21 cellular contexts compared by ENCODE assay signal in the genomic region with DNA sequence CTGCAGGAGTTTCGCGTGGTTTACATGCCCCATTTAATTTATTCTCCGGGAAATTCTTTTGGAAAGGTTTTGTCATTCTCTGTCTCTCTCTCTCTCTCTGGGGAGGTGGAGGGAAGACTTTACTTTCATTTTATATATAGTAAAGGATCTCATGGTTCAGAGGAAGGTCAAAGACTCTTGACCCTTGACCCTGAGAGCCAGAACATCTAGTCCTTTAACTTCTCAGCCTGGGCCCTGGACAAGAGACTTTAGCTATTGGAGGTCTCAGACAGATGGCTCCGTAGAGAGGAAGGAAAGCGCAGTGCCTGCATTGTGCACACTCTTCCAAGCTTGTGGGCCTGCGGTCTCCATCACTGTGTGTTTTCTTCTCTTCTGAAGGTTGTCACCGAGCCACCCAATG. TPM values are rescaled to one million over a fixed set of nuclear protein-coding genes. Genes with fewer than 3 reads are reported as not detected.
DNase-seq lines count a peak whose midpoint lies in the region; ATAC-seq and TF ChIP-seq lines count a peak whose summit lies in the region.
"Had no signal": no experiment of that assay in that cellular context is flagged by ENCODE, and none has a peak within 500 bp of the region (broad histone marks: within the 10 kb centered on the region; RNA-seq: fewer than 3 reads in every experiment).

No MANE protein-coding gene starts in this region.

- TF ChIP-seq CTCF in liver (IDR thresholded peaks at IDR 0.05; ENCODE audit: low read depth, low read length, missing input control) (no peak), right lobe of liver (IDR thresholded peaks at IDR 0.05) (no peak), MM.1S (IDR thresholded peaks at IDR 0.05; ENCODE audit: low read length) (no peak), parathyroid adenoma (IDR thresholded peaks at IDR 0.05) (no peak)
- no peak for TF ChIP-seq CTCF in CD4-positive, alpha-beta T cell (IDR thresholded peaks at IDR 0.05)

- ATAC-seq in Right ventricle myocardium inferior = peak; percentile 39
- ATAC-seq in left cardiac atrium = no peak
- ATAC-seq in right lobe of liver = no peak
- no peak for ATAC-seq in CD4-positive, alpha-beta T cell (ENCODE audit: poor library complexity)

- intact Hi-C loops in Right ventricle myocardium inferior (cut with DNase I) = no loop called here
- intact Hi-C loops in left cardiac atrium (cut with DNase I) = no loop called here
- intact Hi-C loops in right lobe of liver (cut with DNase I) = no loop called here
- intact Hi-C loops in CD4-positive, alpha-beta T cell (cut with DNase I, micrococcal nuclease) = no loop called here

- no peak for TF ChIP-seq POLR2A in right lobe of liver (IDR thresholded peaks at IDR 0.05)

- no peaks in the 10 kb centered on the region for H3K9me2 ChIP-seq in MM.1S (replicated peaks; ENCODE audit: insufficient read depth, low read length)

- WGBS in liver = 84% methylated on average over 7 of the region's 7 CpGs
- 91% methylated on average over 7 of the region's 7 CpGs for WGBS in right lobe of liver (ENCODE audit: insufficient coverage, low coverage, low lambda C conversion rate, missing lambda C conversion rate)

- peaks cover 18% of the 10 kb centered on the region for H3K4me1 Mint-ChIP-seq in CD4-positive, alpha-beta T cell (ENCODE audit: low read depth)

- H3K27me3 Mint-ChIP-seq in CD4-positive, alpha-beta T cell = no peaks in the 10 kb centered on the region

- H3K27me3 ChIP-seq in liver (ENCODE audit: control insufficient read depth in 4 of 4, insufficient read depth in 4 of 4, low read length in 3 of 4) (no peaks in the 10 kb centered on the region), right lobe of liver (no peaks in the 10 kb centered on the region), MM.1S (replicated peaks; ENCODE audit: insufficient read depth, low read length) (no peaks in the 10 kb centered on the region), parathyroid adenoma (ENCODE audit: control insufficient read depth, insufficient read depth, low read length) (no peaks in the 10 kb centered on the region)
- no peaks in the 10 kb centered on the region for H3K27me3 ChIP-seq in CD4-positive, alpha-beta T cell (ENCODE audit: control insufficient read depth, insufficient read depth, low read length)
- H3K27me3 ChIP-seq: BE2C had no signal

- no peak overlapping the region for H2AFZ ChIP-seq in MM.1S (ENCODE audit: low read length)
- no peak overlapping the region for H2AFZ ChIP-seq in parathyroid adenoma

- H4K20me1 ChIP-seq in MM.1S (ENCODE audit: insufficient read depth, low read length) = no peaks in the 10 kb centered on the region

- H3K9ac ChIP-seq in liver (ENCODE audit: low read depth in 1 of 2, low read length in 2 of 2) (no peak overlapping the region), MM.1S (ENCODE audit: low read length) (no peak overlapping the region), parathyroid adenoma (no peak overlapping the region)

- H3K4me3 ChIP-seq in liver (ENCODE audit: low read depth in 1 of 3, low read length in 3 of 3) (no peak overlapping the region), right lobe of liver (no peak overlapping the region), MM.1S (ENCODE audit: low read length) (peak overlapping the region; percentile 22; the same call in 1 of the 2 replicates), parathyroid adenoma (ENCODE audit: low read depth, low read length) (no peak overlapping the region)
- H3K4me3 ChIP-seq: A549, HAP-1 had no signal

- no peak overlapping the region for H3K4me3 Mint-ChIP-seq in CD4-positive, alpha-beta T cell
- H3K4me3 Mint-ChIP-seq: CD4-positive, CD25-positive, alpha-beta regulatory T cell; CD8-positive, alpha-beta memory T cell; HFFc6 had no signal

- H3K9me3 ChIP-seq in liver (ENCODE audit: control insufficient read depth in 4 of 4, low read length in 3 of 4) (no peaks in the 10 kb centered on the region), right lobe of liver (no peaks in the 10 kb centered on the region), MM.1S (replicated peaks; ENCODE audit: insufficient read depth, low read length) (no peaks in the 10 kb centered on the region), parathyroid adenoma (ENCODE audit: control insufficient read depth, low read length) (no peaks in the 10 kb centered on the region)
- H3K9me3 ChIP-seq in CD4-positive, alpha-beta T cell (ENCODE audit: control insufficient read depth, low read length) = no peaks in the 10 kb centered on the region
- H3K9me3 ChIP-seq: A549, BE2C, HAP-1 had no signal

- H3K27ac ChIP-seq in liver (ENCODE audit: low read depth in 1 of 2, low read length in 2 of 2) (no peak overlapping the region), right lobe of liver (no peak overlapping the region), MM.1S (ENCODE audit: low read length) (peak overlapping the region; percentile 18; the same call in 1 of the 2 replicates), parathyroid adenoma (no peak overlapping the region)
- H3K27ac ChIP-seq in CD4-positive, alpha-beta T cell (ENCODE audit: low read depth, low read length) = no peak overlapping the region
- H3K27ac ChIP-seq: A549, C4-2B had no signal

- CTCF ChIA-PET in CD4-positive, alpha-beta T cell (lab: Charles Lee) = no interaction called here

- no peak overlapping the region for H3K27ac Mint-ChIP-seq in CD4-positive, alpha-beta T cell
- H3K27ac Mint-ChIP-seq: CD4-positive, CD25-positive, alpha-beta regulatory T cell; HFFc6 had no signal

- H3F3A ChIP-seq in MM.1S (ENCODE audit: insufficient read depth, low read length) = peaks cover 13% of the 10 kb centered on the region

- no peaks in the 10 kb centered on the region for H3K9me3 Mint-ChIP-seq in CD4-positive, alpha-beta T cell
- H3K9me3 Mint-ChIP-seq: CD4-positive, CD25-positive, alpha-beta regulatory T cell; CD8-positive, alpha-beta memory T cell; HFFc6 had no signal

- H3K36me3 ChIP-seq in liver (ENCODE audit: control insufficient read depth in 4 of 4, insufficient read depth in 3 of 4, low read depth in 1 of 4, low read length in 3 of 4) (no peaks in the 10 kb centered on the region), right lobe of liver (no peaks in the 10 kb centered on the region), MM.1S (replicated peaks; ENCODE audit: insufficient read depth, low read length) (no peaks in the 10 kb centered on the region), parathyroid adenoma (ENCODE audit: control insufficient read depth, insufficient read depth, low read length) (no peaks in the 10 kb centered on the region)
- H3K36me3 ChIP-seq: BE2C, HAP-1 had no signal

- H3K4me1 ChIP-seq in liver (ENCODE audit: control insufficient read depth in 4 of 4, insufficient read depth in 4 of 4, low read length in 3 of 4) = no peaks in the 10 kb centered on the region
- H3K4me1 ChIP-seq in right lobe of liver = no peaks in the 10 kb centered on the region
- peaks cover 5% of the 10 kb centered on the region; the same call in 1 of the 2 replicates for H3K4me1 ChIP-seq in MM.1S (ENCODE audit: low read length)
- no peaks in the 10 kb centered on the region for H3K4me1 ChIP-seq in parathyroid adenoma
- H3K4me1 ChIP-seq: A549, BE2C, HAP-1 had no signal

- H3K4me2 ChIP-seq in MM.1S (ENCODE audit: low read depth, low read length) (peak overlapping the region; percentile 66; the same call in 1 of the 2 replicates), parathyroid adenoma (ENCODE audit: low read length) (peak overlapping the region; percentile 43)
- H3K4me2 ChIP-seq: A549 had no signal

- TF ChIP-seq RAD21 in liver (IDR thresholded peaks at IDR 0.05) = no peak

- H3K79me2 ChIP-seq in MM.1S (ENCODE audit: low read length) (no peaks in the 10 kb centered on the region), parathyroid adenoma (no peaks in the 10 kb centered on the region)

- H3K36me3 Mint-ChIP-seq in CD4-positive, alpha-beta T cell (ENCODE audit: low read depth) = no peaks in the 10 kb centered on the region
- H3K36me3 Mint-ChIP-seq: CD4-positive, CD25-positive, alpha-beta regulatory T cell; CD8-positive, alpha-beta memory T cell had no signal

- no peak for DNase-seq in Right ventricle myocardium inferior (ENCODE audit: missing footprints)
- DNase-seq in left cardiac atrium = no peak
- DNase-seq in right lobe of liver = no peak
- peak; percentile 13 for DNase-seq in MM.1S
- no peak for DNase-seq in CD4-positive, alpha-beta T cell
- no peak for DNase-seq in activated naive CD4-positive, alpha-beta T cell (lab: John Stamatoyannopoulos, UW)
- DNase-seq: 8988T; ACHN; AML-193; CD4-positive, CD25-positive, alpha-beta regulatory T cell; CD8-positive, alpha-beta memory T cell; DMS 273 treated with DMSO at 0.1 percent for 48 hours; DND-41; GOT3; HFFc6 had no signal

- POLR2A ChIA-PET in CD4-positive, alpha-beta T cell (lab: Charles Lee) = no interaction called here

TF ChIP-seq in liver, 16 proteins besides CTCF, POLR2A, EP300 and RAD21 (continues in another document):
- TF ChIP-seq GABPA (IDR thresholded peaks at IDR 0.05 in 1 of 2, conservative IDR thresholded peaks at IDR 0.05 in 1 of 2) (no peak), NR2F2 (IDR thresholded peaks at IDR 0.05) (peak; percentile 92)

RNA-seq across cellular contexts. Expression of gene CCDC92, which starts 43.7 kb away (rescaled TPM):
- 58.2 TPM for total RNA-seq in Right ventricle myocardium inferior
- total RNA-seq in left cardiac atrium = 10 to 100 TPM; 46.3 to 53.8 TPM
- total RNA-seq in liver = 1 to 10 TPM; 2.1 to 6.0 TPM
- polyA plus RNA-seq in liver = 10 to 100 TPM; 12.6 to 14.6 TPM
- total RNA-seq in right lobe of liver = 10 to 100 TPM; 12.5 to 17.5 (median 16.1) TPM
- 10 to 100 TPM; 11.5 to 12.7 TPM for total RNA-seq in CD4-positive, alpha-beta T cell

RNA-seq across cellular contexts. Expression of gene ZNF664, which starts 44.1 kb away (rescaled TPM):
- 86.6 TPM for total RNA-seq in Right ventricle myocardium inferior
- total RNA-seq in left cardiac atrium = 10 to 100 TPM; 67.6 to 75.8 TPM
- 10 to 100 TPM; 25.7 to 40.3 TPM for total RNA-seq in liver
- polyA plus RNA-seq in liver = 10 to 100 TPM in 1 of 2 donors, 1 to 10 TPM in 1; 7.2 to 33.5 TPM
- total RNA-seq in right lobe of liver = 10 to 100 TPM; 37.3 to 46.5 (median 43.2) TPM
- total RNA-seq in CD4-positive, alpha-beta T cell = 10 to 100 TPM; 13.4 to 19.0 TPM
